Comparison of ENCODE assay signal across 8 cellular contexts in genomic region chr5:14870347-14871083, GRCh38. TPM values are rescaled to one million over a fixed set of nuclear protein-coding genes. Genes with fewer than 3 reads are reported as not detected.
A peak's percentile ranks its signal among the peaks of the same experiment; 100 is the strongest.
DNase-seq lines count a peak whose midpoint lies in the region; ATAC-seq, FAIRE-seq and TF ChIP-seq lines count a peak whose summit lies in the region.

No MANE protein-coding gene starts in this region.

- FAIRE-seq in endometrium (lab: Jason Lieb, UNC) = peak; percentile 4

- no peak overlapping the region for H3K27ac ChIP-seq in Karpas-422 (ENCODE audit: low read length)

- peak overlapping the region; percentile 89 for H3K4me3 Mint-ChIP-seq in activated CD4-positive, alpha-beta memory T cell treated with anti-CD3 and anti-CD28 coated beads, Interleukin-2, amount 10 ng/mL, durations not matched to agents 7 days and 5 days
- peak overlapping the region; percentile 97 for H3K4me3 Mint-ChIP-seq in natural killer cell

- H3K36me3 Mint-ChIP-seq in activated CD4-positive, alpha-beta memory T cell treated with anti-CD3 and anti-CD28 coated beads, Interleukin-2, amount 10 ng/mL, durations not matched to agents 7 days and 5 days (ENCODE audit: low read depth) = peaks cover 16% of the 10 kb centered on the region
- H3K36me3 Mint-ChIP-seq in natural killer cell = no peaks in the 10 kb centered on the region

- no peaks in the 10 kb centered on the region for H3K36me3 ChIP-seq in Karpas-422 (ENCODE audit: insufficient read depth, low read length)

- H3K4me1 Mint-ChIP-seq in activated CD4-positive, alpha-beta memory T cell treated with anti-CD3 and anti-CD28 coated beads, Interleukin-2, amount 10 ng/mL, durations not matched to agents 7 days and 5 days = peaks cover 32% of the 10 kb centered on the region
- H3K4me1 Mint-ChIP-seq in natural killer cell = peaks cover 26 to 29% of the 10 kb centered on the region in 2 donors

- H3K9me3 Mint-ChIP-seq in activated CD4-positive, alpha-beta memory T cell treated with anti-CD3 and anti-CD28 coated beads, Interleukin-2, amount 10 ng/mL, durations not matched to agents 7 days and 5 days = no peaks in the 10 kb centered on the region
- no peaks in the 10 kb centered on the region for H3K9me3 Mint-ChIP-seq in natural killer cell

- peak overlapping the region; percentile 41 for H3K4me2 ChIP-seq in Karpas-422 (ENCODE audit: low read depth, low read length, poor library complexity, severe bottlenecking)

- no peaks in the 10 kb centered on the region for H3K9me3 ChIP-seq in Karpas-422 (ENCODE audit: low read length)

- POLR2A ChIA-PET in activated CD4-positive, alpha-beta memory T cell treated with anti-CD3 and anti-CD28 coated beads, Interleukin-2, amount 10 ng/mL, durations not matched to agents 7 days and 5 days (lab: Charles Lee) = interaction anchor here (0.6 to 2.2 kb wide), 18 partner anchors 30 to 276 kb away, joined by 3 to 18 read pairs (median 4); partner anchors contain the start of gene OTULIN

- ATAC-seq in natural killer cell = no peak
- ATAC-seq in GM21381 (IDR thresholded peaks at IDR 0.05; ENCODE audit: unreplicated experiment) = no peak

- no peak for TF ChIP-seq CTCF in natural killer cell (IDR thresholded peaks at IDR 0.05)

- H3K79me2 ChIP-seq in Karpas-422 (ENCODE audit: low read length) = no peaks in the 10 kb centered on the region

- H4K20me1 ChIP-seq in Karpas-422 (ENCODE audit: insufficient read depth, low read depth, low read length) = no peaks in the 10 kb centered on the region

- H3K27ac Mint-ChIP-seq in activated CD4-positive, alpha-beta memory T cell treated with anti-CD3 and anti-CD28 coated beads, Interleukin-2, amount 10 ng/mL, durations not matched to agents 7 days and 5 days = peak overlapping the region; percentile 77
- peak overlapping the region; percentile 82 to 94 for H3K27ac Mint-ChIP-seq in natural killer cell

- no peaks in the 10 kb centered on the region for H3K9me2 ChIP-seq in Karpas-422 (replicated peaks; ENCODE audit: insufficient read depth, low read length)

- no peak overlapping the region for H3K9ac ChIP-seq in Karpas-422 (ENCODE audit: low read length)

- no peak overlapping the region; the same call in 1 of the 2 replicates for H2AFZ ChIP-seq in Karpas-422 (ENCODE audit: low read length)

- H3K4me3 ChIP-seq in Karpas-422 (ENCODE audit: low read length) = peak overlapping the region; percentile 38; the same call in 1 of the 2 replicates

- intact Hi-C loops in natural killer cell (cut with micrococcal nuclease) = loop anchor here (2.0 to 5.0 kb wide), 2 partner anchors 122 to 203 kb away; no protein-coding TSS in a partner anchor

- no peaks in the 10 kb centered on the region for H3K27me3 ChIP-seq in Karpas-422 (ENCODE audit: low read length)

- H3K4me1 ChIP-seq in Karpas-422 (ENCODE audit: low read length) = peaks cover 21% of the 10 kb centered on the region

- DNase-seq in DMS153 (lab: John Stamatoyannopoulos, UW) = peak; percentile 47
- DNase-seq in Karpas-422 = no peak
- DNase-seq in activated CD4-positive, alpha-beta memory T cell treated with anti-CD3 and anti-CD28 coated beads, Interleukin-2, amount 10 ng/mL, durations not matched to agents 7 days and 5 days = peak; percentile 64
- no peak for DNase-seq in natural killer cell
- DNase-seq in superior temporal gyrus (ENCODE audit: extremely low spot score) = peak; percentile 60
- no peak for DNase-seq in GF-D8 (lab: John Stamatoyannopoulos, UW)

- H3K27me3 Mint-ChIP-seq in activated CD4-positive, alpha-beta memory T cell treated with anti-CD3 and anti-CD28 coated beads, Interleukin-2, amount 10 ng/mL, durations not matched to agents 7 days and 5 days = no peaks in the 10 kb centered on the region
- H3K27me3 Mint-ChIP-seq in natural killer cell (ENCODE audit: low read depth in 2 of 2) = no peaks in the 10 kb centered on the region

- CTCF ChIA-PET in activated CD4-positive, alpha-beta memory T cell treated with anti-CD3 and anti-CD28 coated beads, Interleukin-2, amount 10 ng/mL, durations not matched to agents 7 days and 5 days (lab: Charles Lee) = interaction anchor here (0.6 to 4.3 kb wide), 14 partner anchors 10 to 185 kb away, joined by 3 to 27 read pairs (median 5); no protein-coding TSS in a partner anchor

RNA-seq across cellular contexts. Expression of gene ANKH, which starts 1.1 kb away (rescaled TPM):
- total RNA-seq in Karpas-422 (2014; rRNA removed; shearing (Covaris generic); ENCODE audit: low replicate concordance) = 0.40 and 0.75 TPM in 2 replicates
- total RNA-seq in activated CD4-positive, alpha-beta memory T cell treated with anti-CD3 and anti-CD28 coated beads, Interleukin-2, amount 10 ng/mL, durations not matched to agents 7 days and 5 days = 10 to 100 TPM; 83.7 to 87.0 TPM
- total RNA-seq in natural killer cell = 10 to 100 TPM; 52.9 to 78.0 (median 63.8) TPM

Comparison
In these comparisons a context has a peak if more than half of its experiments do, and no peak if none do; other contexts are left out.
1. DNase-seq: peak in DMS153 (single experiment), activated CD4-positive, alpha-beta memory T cell treated with anti-CD3 and anti-CD28 coated beads, Interleukin-2, amount 10 ng/mL, durations not matched to agents 7 days and 5 days (single experiment) and superior temporal gyrus (single experiment); none in Karpas-422 (single experiment), natural killer cell (single experiment) and GF-D8 (single experiment).
2. RNA of gene ANKH, which starts 1.1 kb away (total RNA-seq): 83.7 to 87.0 TPM in activated CD4-positive, alpha-beta memory T cell treated with anti-CD3 and anti-CD28 coated beads, Interleukin-2, amount 10 ng/mL, durations not matched to agents 7 days and 5 days and 52.9 to 78.0 TPM in natural killer cell; 0.40 to 0.75 TPM in Karpas-422; every median in the first group is over 10 times any median in the second.